19 cellular contexts compared by ENCODE assay signal in genomic region chr9:128936171-128936865, GRCh38. TPM values are rescaled to one million over a fixed set of nuclear protein-coding genes. Genes with fewer than 3 reads are reported as not detected.
DNase-seq lines count a peak whose midpoint lies in the region; ATAC-seq, FAIRE-seq and TF ChIP-seq lines count a peak whose summit lies in the region.
"Had no signal": no experiment of that assay in that cellular context is flagged by ENCODE, and none has a peak within 500 bp of the region (broad histone marks: within the 10 kb centered on the region; RNA-seq: fewer than 3 reads in every experiment).

No MANE protein-coding gene starts in this region.

- intact Hi-C loops in kidney (cut with DNase I) (no loop called here), aorta (cut with DNase I) (no loop called here), left ventricle myocardium superior (cut with micrococcal nuclease) (no loop called here), left ventricle myocardium inferior (cut with micrococcal nuclease) (no loop called here)

- H3K27ac Mint-ChIP-seq in activated CD4-positive, alpha-beta T cell treated with anti-CD3 and anti-CD28 coated beads, Interleukin-2, amount 10 ng/mL, durations not matched to agents 7 days and 5 days: peak overlapping the region; percentile 46
- H3K27ac Mint-ChIP-seq: CD4-positive, alpha-beta T cell had no signal

- H4K8ac ChIP-seq in neuronal stem cell (ENCODE audit: low read depth, low read length): no peak overlapping the region

- H3K27ac ChIP-seq in kidney (ENCODE audit: low read depth in 2 of 2, low read length in 2 of 2): no peak overlapping the region
- no peak overlapping the region for H3K27ac ChIP-seq in neuronal stem cell (replicated peaks; ENCODE audit: low read length)
- H3K27ac ChIP-seq in aorta (ENCODE audit: low read depth in 1 of 2, low read length in 2 of 2): no peak overlapping the region
- no peak overlapping the region for H3K27ac ChIP-seq in left ventricle myocardium inferior (replicated peaks)
- H3K27ac ChIP-seq: 22Rv1, A549, C4-2B had no signal

- H3K27me3 ChIP-seq in neuronal stem cell (ENCODE audit: control insufficient read depth in 3 of 3, insufficient read depth in 3 of 3, low read depth in 1 of 3, low read length in 3 of 3) (no peaks in the 10 kb centered on the region), aorta (ENCODE audit: control insufficient read depth in 1 of 2, insufficient read depth in 2 of 2, low read length in 1 of 2) (no peaks in the 10 kb centered on the region), left ventricle myocardium inferior (ENCODE audit: low read depth) (no peaks in the 10 kb centered on the region)

- POLR2A ChIA-PET in activated CD4-positive, alpha-beta T cell treated with anti-CD3 and anti-CD28 coated beads, Interleukin-2, amount 10 ng/mL, durations not matched to agents 7 days and 5 days (lab: Charles Lee): no interaction called here

- no peak for DNase-seq in activated CD4-positive, alpha-beta T cell treated with anti-CD3 and anti-CD28 coated beads, Interleukin-2, amount 10 ng/mL, durations not matched to agents 7 days and 5 days
- no peak for DNase-seq in activated CD4-positive, alpha-beta T cell treated with anti-CD3 and anti-CD28 coated beads, Interleukin-2, amount 50 U/mL, for 4 hours
- DNase-seq in kidney (peak; percentile 56), neuronal stem cell (ENCODE audit: low spot score) (no peak), aorta (peak; percentile 34 to 50), left ventricle myocardium superior (no peak), left ventricle myocardium inferior (no peak)
- no peak for DNase-seq in activated CD4-positive, alpha-beta T cell treated with anti-CD3 and anti-CD28 coated beads, Interleukin-2, amount 50 U/mL, for 48 hours
- DNase-seq: AML-193; CD4-positive, alpha-beta T cell; DND-41; EL; GOT3; H7 had no signal

- no peak overlapping the region for H3K4me2 ChIP-seq in neuronal stem cell (ENCODE audit: insufficient read depth, low read length, poor library complexity, severe bottlenecking)
- H3K4me2 ChIP-seq: A549 had no signal

- H2BK15ac ChIP-seq in neuronal stem cell (ENCODE audit: low read length): no peak overlapping the region

- H3K79me1 ChIP-seq in neuronal stem cell (ENCODE audit: low read depth, low read length): peaks cover 2% of the 10 kb centered on the region

- TF ChIP-seq CTCF in kidney (IDR thresholded peaks at IDR 0.05; ENCODE audit: borderline replicate concordance, extremely low read depth, insufficient read depth) (no peak), left ventricle myocardium inferior (IDR thresholded peaks at IDR 0.05; ENCODE audit: borderline replicate concordance) (no peak)

- peak overlapping the region; percentile 73 for H2BK12ac ChIP-seq in neuronal stem cell (ENCODE audit: low read length)

- no peak overlapping the region for H2AFZ ChIP-seq in neuronal stem cell (ENCODE audit: low read length)

- H3K36me3 Mint-ChIP-seq in activated CD4-positive, alpha-beta T cell treated with anti-CD3 and anti-CD28 coated beads, Interleukin-2, amount 10 ng/mL, durations not matched to agents 7 days and 5 days (ENCODE audit: low read depth): no peaks in the 10 kb centered on the region

- no peak overlapping the region for H3K4me3 ChIP-seq in kidney (ENCODE audit: low read length in 2 of 2)
- no peak overlapping the region for H3K4me3 ChIP-seq in neuronal stem cell (ENCODE audit: low read length in 2 of 2)
- no peak overlapping the region for H3K4me3 ChIP-seq in aorta (ENCODE audit: low read length in 2 of 2)
- no peak overlapping the region for H3K4me3 ChIP-seq in left ventricle myocardium inferior
- H3K4me3 ChIP-seq: A549, GM12878 had no signal

- H2BK120ac ChIP-seq in neuronal stem cell (ENCODE audit: low read depth, low read length): no peak overlapping the region

- no peak overlapping the region for H4K91ac ChIP-seq in neuronal stem cell (ENCODE audit: low read depth, low read length, poor library complexity)

- no peak for FAIRE-seq in kidney (lab: Jason Lieb, UNC)
- FAIRE-seq: A549, GM12878 had no signal

- H3K9ac ChIP-seq in kidney (ENCODE audit: low read length in 2 of 2) (no peak overlapping the region), neuronal stem cell (ENCODE audit: low read depth, low read length, poor library complexity) (no peak overlapping the region)

- WGBS in neuronal stem cell (ENCODE audit: extremely low coverage in 2 of 2, insufficient read length in 2 of 2, insufficient replicate concordance in 1 of 2), 2 donors: no CpG with 5 or more reads among the region's 11 CpGs
- 84 to 90% methylated on average over 11 of the region's 11 CpGs for WGBS in aorta, 2 donors

- H3K27me3 Mint-ChIP-seq in activated CD4-positive, alpha-beta T cell treated with anti-CD3 and anti-CD28 coated beads, Interleukin-2, amount 10 ng/mL, durations not matched to agents 7 days and 5 days: no peaks in the 10 kb centered on the region
- H3K27me3 Mint-ChIP-seq: CD4-positive, alpha-beta T cell had no signal

- no peak overlapping the region for H3K4ac ChIP-seq in neuronal stem cell (ENCODE audit: low read length)

- peak overlapping the region; percentile 80 for H3K23ac ChIP-seq in neuronal stem cell (ENCODE audit: low read depth, low read length, poor library complexity)

- ATAC-seq in aorta (ENCODE audit: low FRiP score) (no peak), left ventricle myocardium superior (no peak)
- ATAC-seq: GM12878 had no signal

- CTCF ChIA-PET in activated CD4-positive, alpha-beta T cell treated with anti-CD3 and anti-CD28 coated beads, Interleukin-2, amount 10 ng/mL, durations not matched to agents 7 days and 5 days (lab: Charles Lee): interaction anchor here (1.2 to 1.8 kb wide), 4 partner anchors 9 to 118 kb away, joined by 3 to 7 read pairs (median 5); partner anchors contain the start of gene ENDOG

- no peak overlapping the region for H3K18ac ChIP-seq in neuronal stem cell (ENCODE audit: low read length)

- H3K9me3 ChIP-seq in kidney (ENCODE audit: control insufficient read depth in 1 of 2, low read length in 2 of 2) (no peaks in the 10 kb centered on the region), neuronal stem cell (replicated peaks in 1 of 2; ENCODE audit: control insufficient read depth in 2 of 2, insufficient read depth in 1 of 2, low read depth in 1 of 2, low read length in 2 of 2) (no peaks in the 10 kb centered on the region), aorta (ENCODE audit: control insufficient read depth, low read length) (no peaks in the 10 kb centered on the region), left ventricle myocardium inferior (replicated peaks) (no peaks in the 10 kb centered on the region)
- H3K9me3 ChIP-seq: A549 had no signal

- no peaks in the 10 kb centered on the region for H3K4me1 Mint-ChIP-seq in activated CD4-positive, alpha-beta T cell treated with anti-CD3 and anti-CD28 coated beads, Interleukin-2, amount 10 ng/mL, durations not matched to agents 7 days and 5 days

- peak overlapping the region; percentile 75 for H2AK5ac ChIP-seq in neuronal stem cell (ENCODE audit: low read depth, low read length)

- H3K36me3 ChIP-seq in kidney (ENCODE audit: control insufficient read depth in 1 of 2, insufficient read depth in 2 of 2, low read length in 2 of 2) (no peaks in the 10 kb centered on the region), neuronal stem cell (replicated peaks in 1 of 2; ENCODE audit: control insufficient read depth in 2 of 2, insufficient read depth in 2 of 2, low read length in 2 of 2) (no peaks in the 10 kb centered on the region), aorta (ENCODE audit: control insufficient read depth in 1 of 2, insufficient read depth in 2 of 2, low read length in 1 of 2) (no peaks in the 10 kb centered on the region), left ventricle myocardium inferior (peaks cover 14% of the 10 kb centered on the region)

- no peak overlapping the region for H3K14ac ChIP-seq in neuronal stem cell (ENCODE audit: low read length)

- no peaks in the 10 kb centered on the region for H3K9me3 Mint-ChIP-seq in activated CD4-positive, alpha-beta T cell treated with anti-CD3 and anti-CD28 coated beads, Interleukin-2, amount 10 ng/mL, durations not matched to agents 7 days and 5 days
- H3K9me3 Mint-ChIP-seq: CD4-positive, alpha-beta T cell had no signal

- H2BK5ac ChIP-seq in neuronal stem cell (ENCODE audit: low read length): peak overlapping the region; percentile 75

- H3K4me3 Mint-ChIP-seq in activated CD4-positive, alpha-beta T cell treated with anti-CD3 and anti-CD28 coated beads, Interleukin-2, amount 10 ng/mL, durations not matched to agents 7 days and 5 days: no peak overlapping the region
- H3K4me3 Mint-ChIP-seq: CD4-positive, alpha-beta T cell had no signal

- peaks cover 0 to 3% of the 10 kb centered on the region in 2 donors for H3K4me1 ChIP-seq in kidney (ENCODE audit: control insufficient read depth in 1 of 2, insufficient read depth in 1 of 2, low read depth in 1 of 2, low read length in 2 of 2)
- H3K4me1 ChIP-seq in neuronal stem cell (ENCODE audit: control insufficient read depth in 2 of 2, insufficient read depth in 1 of 2, low read depth in 1 of 2, low read length in 2 of 2): peaks cover 0 to 8% of the 10 kb centered on the region in 2 donors
- no peaks in the 10 kb centered on the region for H3K4me1 ChIP-seq in aorta (ENCODE audit: control insufficient read depth in 1 of 2, insufficient read depth in 2 of 2, low read length in 2 of 2)
- peaks cover 14% of the 10 kb centered on the region for H3K4me1 ChIP-seq in left ventricle myocardium inferior
- H3K4me1 ChIP-seq: A549 had no signal

RNA-seq across cellular contexts. Expression of gene DOLK, which starts 11.1 kb away (rescaled TPM):
- total RNA-seq in activated CD4-positive, alpha-beta T cell treated with anti-CD3 and anti-CD28 coated beads, Interleukin-2, amount 10 ng/mL, durations not matched to agents 7 days and 5 days: 1 to 10 TPM; 8.4 to 9.2 TPM
- total RNA-seq in kidney (13.9 TPM), aorta (10 to 100 TPM in 1 of 2 donors, 1 to 10 TPM in 1; 8.4 to 10.5 TPM), left ventricle myocardium superior (8.0 TPM), left ventricle myocardium inferior (8.4 TPM)
- polyA plus RNA-seq in kidney (ENCODE audit: insufficient read depth, low read depth, low replicate concordance) (17.0 TPM), aorta (10 to 100 TPM in 1 of 2 donors, 1 to 10 TPM in 1; 4.3 to 10.7 TPM)
- polyA plus RNA-seq in neuronal stem cell (2013, experiment 1 of 2): 10.1 TPM
- 9.7 TPM for polyA plus RNA-seq in neuronal stem cell (2013, experiment 2 of 2)

RNA-seq across cellular contexts. Expression of gene NUP188, which starts 11.2 kb away (rescaled TPM):
- total RNA-seq in activated CD4-positive, alpha-beta T cell treated with anti-CD3 and anti-CD28 coated beads, Interleukin-2, amount 10 ng/mL, durations not matched to agents 7 days and 5 days: 10 to 100 TPM; 87.7 to 87.8 TPM
- total RNA-seq in kidney: 27.9 TPM
- 6.4 TPM for polyA plus RNA-seq in kidney (ENCODE audit: insufficient read depth, low read depth, low replicate concordance)
- 25.1 TPM for polyA plus RNA-seq in neuronal stem cell (2013, experiment 1 of 2)
- polyA plus RNA-seq in neuronal stem cell (2013, experiment 2 of 2): 24.6 TPM
- total RNA-seq in aorta: 10 to 100 TPM; 37.1 to 44.5 TPM
- polyA plus RNA-seq in aorta: 10 to 100 TPM in 1 of 2 donors, 1 to 10 TPM in 1; 4.9 to 14.4 TPM
- total RNA-seq in left ventricle myocardium superior: 17.4 TPM
- 15.9 TPM for total RNA-seq in left ventricle myocardium inferior

RNA-seq across cellular contexts. Expression of gene PHYHD1, which starts 15.5 kb away (rescaled TPM):
- total RNA-seq in activated CD4-positive, alpha-beta T cell treated with anti-CD3 and anti-CD28 coated beads, Interleukin-2, amount 10 ng/mL, durations not matched to agents 7 days and 5 days: 1 to 10 TPM; 1.2 to 2.2 TPM
- total RNA-seq in kidney (59.0 TPM), aorta (10 to 100 TPM; 20.5 to 33.0 TPM), left ventricle myocardium superior (39.7 TPM), left ventricle myocardium inferior (20.3 TPM)
- polyA plus RNA-seq in kidney (ENCODE audit: insufficient read depth, low read depth, low replicate concordance) (122 TPM), aorta (10 to 100 TPM; 16.7 to 68.9 TPM)
- polyA plus RNA-seq in neuronal stem cell (2013, experiment 1 of 2): 13.0 TPM
- 12.5 TPM for polyA plus RNA-seq in neuronal stem cell (2013, experiment 2 of 2)
- total RNA-seq: HT-29 had no signal
- polyA plus RNA-seq: A549 had no signal

RNA-seq across cellular contexts. Expression of gene LRRC8A, which starts 54.4 kb away (rescaled TPM):
- 10 to 100 TPM; 42.4 to 48.0 TPM for total RNA-seq in activated CD4-positive, alpha-beta T cell treated with anti-CD3 and anti-CD28 coated beads, Interleukin-2, amount 10 ng/mL, durations not matched to agents 7 days and 5 days
- total RNA-seq in kidney (37.4 TPM), aorta (100 to 1,000 TPM in 1 of 2 donors, 10 to 100 TPM in 1; 63.8 to 100 TPM), left ventricle myocardium superior (21.6 TPM), left ventricle myocardium inferior (19.8 TPM)
- polyA plus RNA-seq in kidney (ENCODE audit: insufficient read depth, low read depth, low replicate concordance) (18.5 TPM), aorta (10 to 100 TPM; 14.3 to 41.3 TPM)
- polyA plus RNA-seq in neuronal stem cell (2013, experiment 1 of 2): 28.5 TPM
- polyA plus RNA-seq in neuronal stem cell (2013, experiment 2 of 2): 29.6 TPM

RNA-seq across cellular contexts. Expression of gene KYAT1, which starts 54.6 kb away (rescaled TPM):
- total RNA-seq in activated CD4-positive, alpha-beta T cell treated with anti-CD3 and anti-CD28 coated beads, Interleukin-2, amount 10 ng/mL, durations not matched to agents 7 days and 5 days: 10 to 100 TPM; 15.2 to 17.7 TPM
- total RNA-seq in kidney (5.1 TPM), aorta (1 to 10 TPM; 7.5 to 9.5 TPM), left ventricle myocardium superior (16.6 TPM), left ventricle myocardium inferior (12.1 TPM)
- polyA plus RNA-seq in kidney (ENCODE audit: insufficient read depth, low read depth, low replicate concordance) (17.0 TPM), aorta (10 to 100 TPM in 1 of 2 donors, 1 to 10 TPM in 1; 4.5 to 11.4 TPM)
- polyA plus RNA-seq in neuronal stem cell (2013, experiment 1 of 2): 19.9 TPM
- 19.3 TPM for polyA plus RNA-seq in neuronal stem cell (2013, experiment 2 of 2)

Comparison
In these comparisons a context has a peak if more than half of its experiments do, and no peak if none do; other contexts are left out.
1. DNase-seq: peak in kidney (single experiment) and aorta (2 of 2); none in activated CD4-positive, alpha-beta T cell treated with anti-CD3 and anti-CD28 coated beads, Interleukin-2, amount 10 ng/mL, durations not matched to agents 7 days and 5 days (single experiment), activated CD4-positive, alpha-beta T cell treated with anti-CD3 and anti-CD28 coated beads, Interleukin-2, amount 50 U/mL, for 4 hours (0 of 2), neuronal stem cell (single experiment), left ventricle myocardium superior (single experiment), activated CD4-positive, alpha-beta T cell treated with anti-CD3 and anti-CD28 coated beads, Interleukin-2, amount 50 U/mL, for 48 hours (0 of 2) and left ventricle myocardium inferior (single experiment).